Comparison of ENCODE assay signal across 2 cellular contexts in the genomic region with DNA sequence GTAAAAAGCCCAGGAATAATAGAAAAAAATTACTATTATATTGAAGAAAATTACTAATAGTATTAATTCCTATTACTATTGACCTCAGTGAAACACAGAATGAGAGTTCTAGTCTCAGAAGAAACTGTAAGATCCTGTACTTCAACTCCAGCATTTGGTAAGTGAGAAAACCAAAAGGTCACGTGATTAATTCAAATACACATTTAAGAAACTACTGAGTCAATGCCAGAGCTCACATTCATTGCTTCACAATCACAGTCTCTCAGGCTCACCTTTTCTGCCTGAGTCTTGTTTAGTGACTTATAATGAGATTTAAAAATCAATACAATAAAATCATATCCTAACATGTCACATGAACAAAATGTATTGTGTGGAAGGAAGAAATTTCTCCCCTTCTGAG.
TF ChIP-seq lines count a peak whose summit lies in the region.

No MANE protein-coding gene starts in this region.

TF ChIP-seq in HepG2, 621 proteins besides CTCF, POLR2A, EP300 and RAD21:
- TF ChIP-seq SMARCC2 (IDR thresholded peaks at IDR 0.05): no peak
- peak; percentile 50; the same call in 1 of the 2 replicates for TF ChIP-seq RAD51 (IDR thresholded peaks at IDR 0.05; ENCODE audit: borderline replicate concordance)
- TF ChIP-seq, protein P1, sequence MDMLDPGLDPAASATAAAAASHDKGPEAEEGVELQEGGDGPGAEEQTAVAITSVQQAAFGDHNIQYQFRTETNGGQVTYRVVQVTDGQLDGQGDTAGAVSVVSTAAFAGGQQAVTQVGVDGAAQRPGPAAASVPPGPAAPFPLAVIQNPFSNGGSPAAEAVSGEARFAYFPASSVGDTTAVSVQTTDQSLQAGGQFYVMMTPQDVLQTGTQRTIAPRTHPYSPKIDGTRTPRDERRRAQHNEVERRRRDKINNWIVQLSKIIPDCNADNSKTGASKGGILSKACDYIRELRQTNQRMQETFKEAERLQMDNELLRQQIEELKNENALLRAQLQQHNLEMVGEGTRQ (IDR thresholded peaks at IDR 0.05; ENCODE audit: low read depth, low read length): peak; percentile 39; the same call in 1 of the 2 replicates
- TF ChIP-seq, protein P1 (CRISPR knock-in tag; IDR thresholded peaks at IDR 0.05; ENCODE audit: borderline replicate concordance): no peak

TF ChIP-seq in K562, 482 proteins besides CTCF, POLR2A, EP300 and RAD21:
- TF ChIP-seq, protein P2, sequence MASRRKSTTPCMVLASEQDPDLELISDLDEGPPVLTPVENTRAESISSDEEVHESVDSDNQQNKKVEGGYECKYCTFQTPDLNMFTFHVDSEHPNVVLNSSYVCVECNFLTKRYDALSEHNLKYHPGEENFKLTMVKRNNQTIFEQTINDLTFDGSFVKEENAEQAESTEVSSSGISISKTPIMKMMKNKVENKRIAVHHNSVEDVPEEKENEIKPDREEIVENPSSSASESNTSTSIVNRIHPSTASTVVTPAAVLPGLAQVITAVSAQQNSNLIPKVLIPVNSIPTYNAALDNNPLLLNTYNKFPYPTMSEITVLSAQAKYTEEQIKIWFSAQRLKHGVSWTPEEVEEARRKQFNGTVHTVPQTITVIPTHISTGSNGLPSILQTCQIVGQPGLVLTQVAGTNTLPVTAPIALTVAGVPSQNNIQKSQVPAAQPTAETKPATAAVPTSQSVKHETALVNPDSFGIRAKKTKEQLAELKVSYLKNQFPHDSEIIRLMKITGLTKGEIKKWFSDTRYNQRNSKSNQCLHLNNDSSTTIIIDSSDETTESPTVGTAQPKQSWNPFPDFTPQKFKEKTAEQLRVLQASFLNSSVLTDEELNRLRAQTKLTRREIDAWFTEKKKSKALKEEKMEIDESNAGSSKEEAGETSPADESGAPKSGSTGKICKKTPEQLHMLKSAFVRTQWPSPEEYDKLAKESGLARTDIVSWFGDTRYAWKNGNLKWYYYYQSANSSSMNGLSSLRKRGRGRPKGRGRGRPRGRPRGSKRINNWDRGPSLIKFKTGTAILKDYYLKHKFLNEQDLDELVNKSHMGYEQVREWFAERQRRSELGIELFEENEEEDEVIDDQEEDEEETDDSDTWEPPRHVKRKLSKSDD (conservative IDR thresholded peaks at IDR 0.05; ENCODE audit: low read length): no peak
- TF ChIP-seq, protein P3, sequence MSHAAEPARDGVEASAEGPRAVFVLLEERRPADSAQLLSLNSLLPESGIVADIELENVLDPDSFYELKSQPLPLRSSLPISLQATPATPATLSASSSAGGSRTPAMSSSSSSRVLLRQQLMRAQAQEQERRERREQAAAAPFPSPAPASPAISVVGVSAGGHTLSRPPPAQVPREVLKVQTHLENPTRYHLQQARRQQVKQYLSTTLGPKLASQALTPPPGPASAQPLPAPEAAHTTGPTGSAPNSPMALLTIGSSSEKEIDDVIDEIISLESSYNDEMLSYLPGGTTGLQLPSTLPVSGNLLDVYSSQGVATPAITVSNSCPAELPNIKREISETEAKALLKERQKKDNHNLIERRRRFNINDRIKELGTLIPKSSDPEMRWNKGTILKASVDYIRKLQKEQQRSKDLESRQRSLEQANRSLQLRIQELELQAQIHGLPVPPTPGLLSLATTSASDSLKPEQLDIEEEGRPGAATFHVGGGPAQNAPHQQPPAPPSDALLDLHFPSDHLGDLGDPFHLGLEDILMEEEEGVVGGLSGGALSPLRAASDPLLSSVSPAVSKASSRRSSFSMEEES (CRISPR knock-in tag; IDR thresholded peaks at IDR 0.05): peak; percentile 92
- TF ChIP-seq CBX8 (IDR thresholded peaks at IDR 0.05; ENCODE audit: borderline replicate concordance, extremely low read depth, low read depth, low read length, poor library complexity, severe bottlenecking): no peak
TF ChIP-seq in K562: peak in this region for 1.
